Comparison of ENCODE assay signal across 10 cellular contexts in the genomic region with DNA sequence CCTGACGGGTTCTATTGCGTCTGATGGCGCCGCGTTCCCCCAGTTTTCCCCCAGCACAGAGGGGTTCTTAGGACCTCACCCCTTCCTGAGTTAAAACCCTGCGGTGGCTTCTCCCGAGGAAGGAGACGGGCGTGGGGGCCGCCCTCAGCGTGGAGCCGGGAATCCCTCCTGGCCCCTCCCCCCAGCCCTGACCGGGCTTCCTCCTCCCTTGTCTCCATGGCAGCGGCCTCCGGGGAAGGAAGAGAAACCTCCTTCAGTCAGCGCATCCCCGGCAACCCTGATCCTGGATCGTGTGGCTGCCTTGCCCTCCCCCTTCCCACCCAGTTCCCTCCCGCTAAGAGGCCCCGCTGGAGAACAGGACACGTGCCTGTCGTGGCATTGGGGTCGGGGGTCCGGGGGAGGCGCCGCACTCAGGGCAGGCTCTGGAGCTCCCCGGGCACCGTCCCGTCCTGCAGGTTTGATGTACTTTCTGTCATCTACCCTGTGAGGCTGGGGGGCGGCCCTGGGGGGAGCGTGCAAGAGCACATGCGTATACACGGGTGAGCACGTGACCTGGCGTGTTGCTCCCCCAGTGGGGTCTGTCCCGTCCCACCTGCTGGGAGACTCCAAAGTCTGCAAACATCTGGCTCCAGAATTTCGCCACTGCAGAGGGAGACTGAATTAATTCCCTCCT. TPM values are rescaled to one million over a fixed set of nuclear protein-coding genes. Genes with fewer than 3 reads are reported as not detected.
DNase-seq lines count a peak whose midpoint lies in the region; ATAC-seq, FAIRE-seq and TF ChIP-seq lines count a peak whose summit lies in the region.
"Had no signal": no experiment of that assay in that cellular context is flagged by ENCODE, and none has a peak within 500 bp of the region (broad histone marks: within the 10 kb centered on the region; RNA-seq: fewer than 3 reads in every experiment).

No MANE protein-coding gene starts in this region.

- H3K4me1 ChIP-seq in kidney (ENCODE audit: control insufficient read depth in 1 of 2, insufficient read depth in 1 of 2, low read depth in 1 of 2, low read length in 2 of 2) = peaks cover 21 to 30% of the 10 kb centered on the region in 2 donors
- peaks cover 10 to 30% (median 17%) of the 10 kb centered on the region in 4 donors for H3K4me1 ChIP-seq in upper lobe of left lung
- no peaks in the 10 kb centered on the region for H3K4me1 ChIP-seq in effector memory CD4-positive, alpha-beta T cell (ENCODE audit: control insufficient read depth, insufficient read depth, low read length, poor library complexity, severe bottlenecking)

- TF ChIP-seq EP300 in upper lobe of left lung (IDR thresholded peaks at IDR 0.05) = no peak

- no peak for FAIRE-seq in kidney (lab: Jason Lieb, UNC)
- FAIRE-seq: GM19239 had no signal

- CTCF ChIA-PET in WTC11 (lab: Charles Lee) = interaction anchor here (0.5 kb wide), 1 partner anchor 17 kb away, joined by 3 read pairs; no protein-coding TSS in a partner anchor

- H3K9ac ChIP-seq in kidney (ENCODE audit: low read length in 2 of 2) = no peak overlapping the region

- H3K9me3 ChIP-seq in kidney (ENCODE audit: control insufficient read depth in 1 of 2, low read length in 2 of 2) (no peaks in the 10 kb centered on the region), upper lobe of left lung (no peaks in the 10 kb centered on the region)
- H3K9me3 ChIP-seq in effector memory CD4-positive, alpha-beta T cell (ENCODE audit: control insufficient read depth, low read length) = no peaks in the 10 kb centered on the region

- no peaks in the 10 kb centered on the region for H3K4me1 Mint-ChIP-seq in WTC11

- ATAC-seq in WTC11 = peak; percentile 31; the same call in 1 of the 2 replicates
- ATAC-seq in upper lobe of left lung (ENCODE audit: low FRiP score in 2 of 2) = no peak

- no peak overlapping the region for H3K4me3 ChIP-seq in kidney (ENCODE audit: low read length in 2 of 2)
- no peak overlapping the region for H3K4me3 ChIP-seq in upper lobe of left lung
- H3K4me3 ChIP-seq in effector memory CD4-positive, alpha-beta T cell (ENCODE audit: insufficient read depth, low read depth, low read length, poor library complexity, severe bottlenecking) = no peak overlapping the region

- H3K27me3 Mint-ChIP-seq in WTC11 (ENCODE audit: low read depth) = no peaks in the 10 kb centered on the region

- POLR2A ChIA-PET in WTC11 (lab: Charles Lee) = no interaction called here

- peak overlapping the region; percentile 47 to 85 for H3K27ac ChIP-seq in kidney (ENCODE audit: low read depth in 2 of 2, low read length in 2 of 2)
- peak overlapping the region in 3 of 4 donors; percentile 27 to 79 (median 46) for H3K27ac ChIP-seq in upper lobe of left lung
- H3K27ac ChIP-seq in effector memory CD4-positive, alpha-beta T cell (ENCODE audit: insufficient read depth, low read length, poor library complexity, severe bottlenecking) = no peak overlapping the region

- intact Hi-C loops in kidney (cut with DNase I) = no loop called here

- DNase-seq in NCI-H1417 (lab: John Stamatoyannopoulos, UW) = peak; percentile 89 to 96 (median 95)
- peak; percentile 33 for DNase-seq in WTC11 (ENCODE audit: low spot score)
- DNase-seq in kidney = peak; percentile 94
- DNase-seq in upper lobe of left lung = no peak
- DNase-seq in effector memory CD4-positive, alpha-beta T cell = no peak
- DNase-seq in GF-D8 (lab: John Stamatoyannopoulos, UW) = no peak
- DNase-seq in GM20000 (ENCODE audit: low spot score) = no peak
- DNase-seq: activated gamma-delta T cell treated with Interleukin-2 at 50 U/mL for 16 hours had no signal

- H3K4me3 Mint-ChIP-seq in WTC11 = no peak overlapping the region

- 0 out of 2 replicates have a peak overlapping the region, but pooled peaks have one; percentile 36 for H3K27ac Mint-ChIP-seq in WTC11

- no peaks in the 10 kb centered on the region for H3K9me3 Mint-ChIP-seq in WTC11

- TF ChIP-seq CTCF in WTC11 (IDR thresholded peaks at IDR 0.05) = no peak
- TF ChIP-seq CTCF in kidney (IDR thresholded peaks at IDR 0.05; ENCODE audit: borderline replicate concordance, extremely low read depth, insufficient read depth) = no peak
- no peak for TF ChIP-seq CTCF in upper lobe of left lung (IDR thresholded peaks at IDR 0.05)
- no peak for TF ChIP-seq CTCF in GM20000 (IDR thresholded peaks at IDR 0.05; ENCODE audit: extremely low read depth, missing control alignments)

- H3K27me3 ChIP-seq in upper lobe of left lung = no peaks in the 10 kb centered on the region
- no peaks in the 10 kb centered on the region for H3K27me3 ChIP-seq in effector memory CD4-positive, alpha-beta T cell (replicated peaks; ENCODE audit: control insufficient read depth, insufficient read depth, low read length, poor library complexity, severe bottlenecking)

- 46% methylated on average over 12 to 37 of the region's 37 CpGs for WGBS in upper lobe of left lung, 2 donors

- no peaks in the 10 kb centered on the region for H3K36me3 ChIP-seq in kidney (ENCODE audit: control insufficient read depth in 1 of 2, insufficient read depth in 2 of 2, low read length in 2 of 2)
- H3K36me3 ChIP-seq in upper lobe of left lung = no peaks in the 10 kb centered on the region
- H3K36me3 ChIP-seq in effector memory CD4-positive, alpha-beta T cell (ENCODE audit: control insufficient read depth, insufficient read depth, low read length) = no peaks in the 10 kb centered on the region

- no peaks in the 10 kb centered on the region for H3K36me3 Mint-ChIP-seq in WTC11

- TF ChIP-seq POLR2A in upper lobe of left lung (IDR thresholded peaks at IDR 0.05) = no peak

TF ChIP-seq in WTC11, 78 proteins besides CTCF, POLR2A, EP300 and RAD21:
- TF ChIP-seq, protein P1, sequence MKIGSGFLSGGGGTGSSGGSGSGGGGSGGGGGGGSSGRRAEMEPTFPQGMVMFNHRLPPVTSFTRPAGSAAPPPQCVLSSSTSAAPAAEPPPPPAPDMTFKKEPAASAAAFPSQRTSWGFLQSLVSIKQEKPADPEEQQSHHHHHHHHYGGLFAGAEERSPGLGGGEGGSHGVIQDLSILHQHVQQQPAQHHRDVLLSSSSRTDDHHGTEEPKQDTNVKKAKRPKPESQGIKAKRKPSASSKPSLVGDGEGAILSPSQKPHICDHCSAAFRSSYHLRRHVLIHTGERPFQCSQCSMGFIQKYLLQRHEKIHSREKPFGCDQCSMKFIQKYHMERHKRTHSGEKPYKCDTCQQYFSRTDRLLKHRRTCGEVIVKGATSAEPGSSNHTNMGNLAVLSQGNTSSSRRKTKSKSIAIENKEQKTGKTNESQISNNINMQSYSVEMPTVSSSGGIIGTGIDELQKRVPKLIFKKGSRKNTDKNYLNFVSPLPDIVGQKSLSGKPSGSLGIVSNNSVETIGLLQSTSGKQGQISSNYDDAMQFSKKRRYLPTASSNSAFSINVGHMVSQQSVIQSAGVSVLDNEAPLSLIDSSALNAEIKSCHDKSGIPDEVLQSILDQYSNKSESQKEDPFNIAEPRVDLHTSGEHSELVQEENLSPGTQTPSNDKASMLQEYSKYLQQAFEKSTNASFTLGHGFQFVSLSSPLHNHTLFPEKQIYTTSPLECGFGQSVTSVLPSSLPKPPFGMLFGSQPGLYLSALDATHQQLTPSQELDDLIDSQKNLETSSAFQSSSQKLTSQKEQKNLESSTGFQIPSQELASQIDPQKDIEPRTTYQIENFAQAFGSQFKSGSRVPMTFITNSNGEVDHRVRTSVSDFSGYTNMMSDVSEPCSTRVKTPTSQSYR (CRISPR knock-in tag; IDR thresholded peaks at IDR 0.05) = no peak
- TF ChIP-seq TCF7 (CRISPR knock-in tag; IDR thresholded peaks at IDR 0.05; ENCODE audit: low read depth) (no peak), FOXP1 (CRISPR knock-in tag; IDR thresholded peaks at IDR 0.05; ENCODE audit: borderline replicate concordance) (no peak), CREB1 (CRISPR knock-in tag; IDR thresholded peaks at IDR 0.05) (no peak)

RNA-seq across cellular contexts. Expression of a gene that starts 30.5 kb away (rescaled TPM):
- 38.0 to 46.9 TPM (median 46.4 TPM) in 3 replicates for total RNA-seq in WTC11 (2021)
- 20.6 TPM for total RNA-seq in kidney
- 6.4 TPM for polyA plus RNA-seq in kidney (ENCODE audit: insufficient read depth, low read depth, low replicate concordance)
- 10 to 100 TPM in 2 of 6 donors, 1 to 10 TPM in 4; 6.4 to 46.1 (median 9.3) TPM for total RNA-seq in upper lobe of left lung

RNA-seq across cellular contexts. Expression of a gene that starts 41.7 kb away (rescaled TPM):
- not detected in 3 replicates for total RNA-seq in WTC11 (2021)
- total RNA-seq in kidney = 3.4 TPM
- polyA plus RNA-seq in kidney (ENCODE audit: insufficient read depth, low read depth, low replicate concordance) = 0.86 TPM
- 10 to 100 TPM in 1 of 6 donors, 1 to 10 TPM in 2, under 1 TPM in 1, not detected in 2; 0.61 to 38.8 (median 3.7) TPM for total RNA-seq in upper lobe of left lung
- total RNA-seq: liver had no signal

RNA-seq across cellular contexts. Expression of a gene that starts 46.6 kb away (rescaled TPM):
- total RNA-seq in WTC11 (2021) (0.18 to 0.44 TPM in 2 of 3 replicates, not detected in the other), kidney (141 TPM), upper lobe of left lung (100 to 1,000 TPM in 2 of 6 donors, 10 to 100 TPM in 4; 10.5 to 329 (median 70.7) TPM)
- not detected for polyA plus RNA-seq in kidney (ENCODE audit: insufficient read depth, low read depth, low replicate concordance)

RNA-seq across cellular contexts. Expression of a gene that starts 57.1 kb away (rescaled TPM):
- total RNA-seq in WTC11 (2021) = 0.53 TPM in 1 of 3 replicates, not detected in the others
- 156 TPM for total RNA-seq in kidney
- 1.6 TPM for polyA plus RNA-seq in kidney (ENCODE audit: insufficient read depth, low read depth, low replicate concordance)
- 100 to 1,000 TPM in 3 of 6 donors, 10 to 100 TPM in 2, 1 to 10 TPM in 1; 6.4 to 207 (median 99.8) TPM for total RNA-seq in upper lobe of left lung

Comparison
In these comparisons a context has a peak if more than half of its experiments do, and no peak if none do; other contexts are left out.
1. DNase-seq: peak in NCI-H1417 (3 of 3), WTC11 (single experiment) and kidney (single experiment); none in upper lobe of left lung (0 of 2), effector memory CD4-positive, alpha-beta T cell (0 of 3), GF-D8 (single experiment) and GM20000 (single experiment).